Comparison of ENCODE assay signal across 18 cellular contexts in genomic region chr2:230874456-230874855, GRCh38. TPM values are rescaled to one million over a fixed set of nuclear protein-coding genes. Genes with fewer than 3 reads are reported as not detected.
DNase-seq lines count a peak whose midpoint lies in the region; ATAC-seq, FAIRE-seq and TF ChIP-seq lines count a peak whose summit lies in the region.
"Had no signal": no experiment of that assay in that cellular context is flagged by ENCODE, and none has a peak within 500 bp of the region (broad histone marks: within the 10 kb centered on the region; RNA-seq: fewer than 3 reads in every experiment).

No MANE protein-coding gene starts in this region.

- no peak overlapping the region for H4K91ac ChIP-seq in neuronal stem cell (ENCODE audit: low read depth, low read length, poor library complexity)

- H3K27ac Mint-ChIP-seq in Caco-2 (ENCODE audit: unreplicated experiment) = peak overlapping the region; percentile 65
- H3K27ac Mint-ChIP-seq in activated naive CD8-positive, alpha-beta T cell treated with anti-CD3 and anti-CD28 coated beads, Interleukin-2, amount 50 U/mL, for 24 hours = peak overlapping the region; percentile 74
- no peak overlapping the region for H3K27ac Mint-ChIP-seq in activated T-helper 1 cell treated with anti-CD3 and anti-CD28 coated beads, Interleukin-12 subunit alpha, Interleukin-12 subunit beta, Interleukin-2, Interleukin-4 antibody, amounts not matched to agents 30 ng/mL and 10 ng/mL and 1 ng/mL, durations not matched to agents 14 hours and 24 hours and 36 hours

- H3K4me3 Mint-ChIP-seq in Caco-2 (ENCODE audit: unreplicated experiment) = no peak overlapping the region
- H3K4me3 Mint-ChIP-seq in activated naive CD8-positive, alpha-beta T cell treated with anti-CD3 and anti-CD28 coated beads, Interleukin-2, amount 50 U/mL, for 24 hours = no peak overlapping the region
- H3K4me3 Mint-ChIP-seq in activated T-helper 1 cell treated with anti-CD3 and anti-CD28 coated beads, Interleukin-12 subunit alpha, Interleukin-12 subunit beta, Interleukin-2, Interleukin-4 antibody, amounts not matched to agents 30 ng/mL and 10 ng/mL and 1 ng/mL, durations not matched to agents 14 hours and 24 hours and 36 hours = no peak overlapping the region

- no peak overlapping the region for H4K8ac ChIP-seq in neuronal stem cell (ENCODE audit: low read depth, low read length)

- H3K9me3 Mint-ChIP-seq in Caco-2 (ENCODE audit: unreplicated experiment) = no peaks in the 10 kb centered on the region
- H3K9me3 Mint-ChIP-seq in activated naive CD8-positive, alpha-beta T cell treated with anti-CD3 and anti-CD28 coated beads, Interleukin-2, amount 50 U/mL, for 24 hours = no peaks in the 10 kb centered on the region
- H3K9me3 Mint-ChIP-seq in activated T-helper 1 cell treated with anti-CD3 and anti-CD28 coated beads, Interleukin-12 subunit alpha, Interleukin-12 subunit beta, Interleukin-2, Interleukin-4 antibody, amounts not matched to agents 30 ng/mL and 10 ng/mL and 1 ng/mL, durations not matched to agents 14 hours and 24 hours and 36 hours = no peaks in the 10 kb centered on the region

- no CpG with 5 or more reads among the region's 11 CpGs for WGBS in neuronal stem cell (ENCODE audit: extremely low coverage in 2 of 2, insufficient read length in 2 of 2, insufficient replicate concordance in 1 of 2), 2 donors

- H3K36me3 Mint-ChIP-seq in Caco-2 (ENCODE audit: insufficient read depth, unreplicated experiment) = peaks cover 35% of the 10 kb centered on the region
- H3K36me3 Mint-ChIP-seq in activated naive CD8-positive, alpha-beta T cell treated with anti-CD3 and anti-CD28 coated beads, Interleukin-2, amount 50 U/mL, for 24 hours (ENCODE audit: low read depth) = peaks cover 9% of the 10 kb centered on the region
- H3K36me3 Mint-ChIP-seq in activated T-helper 1 cell treated with anti-CD3 and anti-CD28 coated beads, Interleukin-12 subunit alpha, Interleukin-12 subunit beta, Interleukin-2, Interleukin-4 antibody, amounts not matched to agents 30 ng/mL and 10 ng/mL and 1 ng/mL, durations not matched to agents 14 hours and 24 hours and 36 hours (ENCODE audit: low read depth) = no peaks in the 10 kb centered on the region

- H2BK5ac ChIP-seq in neuronal stem cell (ENCODE audit: low read length) = peak overlapping the region; percentile 79

- no peak overlapping the region for H2BK12ac ChIP-seq in neuronal stem cell (ENCODE audit: low read length)

- no peak overlapping the region for H3K9ac ChIP-seq in neuronal stem cell (ENCODE audit: low read depth, low read length, poor library complexity)

- no peak for TF ChIP-seq POLR2A in GM12892 (IDR thresholded peaks at IDR 0.05; ENCODE audit: low read depth, low read length)

- no peak for TF ChIP-seq CTCF in Caco-2 (IDR thresholded peaks at IDR 0.05; ENCODE audit: insufficient read depth in 1 of 2, low read depth in 1 of 2, low read length in 1 of 2, severe bottlenecking in 1 of 2, unreplicated experiment in 1 of 2)

- no peak overlapping the region for H3K4me3 ChIP-seq in Caco-2 (ENCODE audit: low read depth, low read length)
- H3K4me3 ChIP-seq in neuronal stem cell (ENCODE audit: low read length in 2 of 2) = no peak overlapping the region
- H3K4me3 ChIP-seq: K562, testis had no signal

- intact Hi-C loops in Caco-2 (cut with micrococcal nuclease; ENCODE audit: unreplicated experiment) = loop anchor here (5.0 kb wide), 1 partner anchor 38 kb away; no protein-coding TSS in a partner anchor
- intact Hi-C loops in activated T-helper 1 cell treated with anti-CD3 and anti-CD28 coated beads, Interleukin-12 subunit alpha, Interleukin-12 subunit beta, Interleukin-2, Interleukin-4 antibody, amounts not matched to agents 30 ng/mL and 10 ng/mL and 1 ng/mL, durations not matched to agents 14 hours and 24 hours and 36 hours (cut with micrococcal nuclease) = no loop called here

- H3K18ac ChIP-seq in neuronal stem cell (ENCODE audit: low read length) = no peak overlapping the region

- H2AFZ ChIP-seq in neuronal stem cell (ENCODE audit: low read length) = no peak overlapping the region

- H3K14ac ChIP-seq in neuronal stem cell (ENCODE audit: low read length) = no peak overlapping the region

- H3K27me3 ChIP-seq in Caco-2 (replicated peaks; ENCODE audit: control insufficient read depth, insufficient read depth, low read length) (no peaks in the 10 kb centered on the region), neuronal stem cell (ENCODE audit: control insufficient read depth in 3 of 3, insufficient read depth in 3 of 3, low read depth in 1 of 3, low read length in 3 of 3) (no peaks in the 10 kb centered on the region)
- H3K27me3 ChIP-seq: testis had no signal

- H2BK15ac ChIP-seq in neuronal stem cell (ENCODE audit: low read length) = no peak overlapping the region

- H3K23ac ChIP-seq in neuronal stem cell (ENCODE audit: low read depth, low read length, poor library complexity) = peak overlapping the region; percentile 31

- H3K79me1 ChIP-seq in neuronal stem cell (ENCODE audit: low read depth, low read length) = peaks cover 16% of the 10 kb centered on the region

- no peak overlapping the region for H3K27ac ChIP-seq in neuronal stem cell (replicated peaks; ENCODE audit: low read length)
- H3K27ac ChIP-seq: testis had no signal

- peaks cover 9% of the 10 kb centered on the region for H3K4me1 Mint-ChIP-seq in Caco-2 (ENCODE audit: low read depth, unreplicated experiment)
- peaks cover 82% of the 10 kb centered on the region for H3K4me1 Mint-ChIP-seq in activated naive CD8-positive, alpha-beta T cell treated with anti-CD3 and anti-CD28 coated beads, Interleukin-2, amount 50 U/mL, for 24 hours
- no peaks in the 10 kb centered on the region for H3K4me1 Mint-ChIP-seq in activated T-helper 1 cell treated with anti-CD3 and anti-CD28 coated beads, Interleukin-12 subunit alpha, Interleukin-12 subunit beta, Interleukin-2, Interleukin-4 antibody, amounts not matched to agents 30 ng/mL and 10 ng/mL and 1 ng/mL, durations not matched to agents 14 hours and 24 hours and 36 hours (ENCODE audit: low read depth)

- BruUV-seq in Caco-2 (replicated peaks; lab: Mats Ljungman, UMichigan) = no TSS peak

- H3K9me3 ChIP-seq in Caco-2 (no peaks in the 10 kb centered on the region), neuronal stem cell (replicated peaks in 1 of 2; ENCODE audit: control insufficient read depth in 2 of 2, insufficient read depth in 1 of 2, low read depth in 1 of 2, low read length in 2 of 2) (no peaks in the 10 kb centered on the region)
- H3K9me3 ChIP-seq: testis had no signal

- ATAC-seq in activated naive CD8-positive, alpha-beta T cell treated with anti-CD3 and anti-CD28 coated beads, Interleukin-2, amount 50 U/mL, for 24 hours = no peak
- no peak for ATAC-seq in HG02852 (IDR thresholded peaks at IDR 0.05; ENCODE audit: unreplicated experiment)
- ATAC-seq: K562, left cardiac atrium had no signal

- no peak overlapping the region for H2AK5ac ChIP-seq in neuronal stem cell (ENCODE audit: low read depth, low read length)

- H3K4me2 ChIP-seq in neuronal stem cell (ENCODE audit: insufficient read depth, low read length, poor library complexity, severe bottlenecking) = no peak overlapping the region

- CTCF ChIA-PET in Caco-2 (lab: Charles Lee) = no interaction called here

- FAIRE-seq in GM12892 (lab: Jason Lieb, UNC) = peak; percentile 14
- FAIRE-seq: astrocyte, colon, K562 had no signal

- H3K4me1 ChIP-seq in Caco-2 = peaks cover 30% of the 10 kb centered on the region
- peaks cover 22 to 36% of the 10 kb centered on the region in 2 donors for H3K4me1 ChIP-seq in neuronal stem cell (ENCODE audit: control insufficient read depth in 2 of 2, insufficient read depth in 1 of 2, low read depth in 1 of 2, low read length in 2 of 2)

- no peaks in the 10 kb centered on the region for H3K27me3 Mint-ChIP-seq in Caco-2 (ENCODE audit: insufficient read depth, unreplicated experiment)
- H3K27me3 Mint-ChIP-seq in activated naive CD8-positive, alpha-beta T cell treated with anti-CD3 and anti-CD28 coated beads, Interleukin-2, amount 50 U/mL, for 24 hours = no peaks in the 10 kb centered on the region
- peaks cover 22% of the 10 kb centered on the region for H3K27me3 Mint-ChIP-seq in activated T-helper 1 cell treated with anti-CD3 and anti-CD28 coated beads, Interleukin-12 subunit alpha, Interleukin-12 subunit beta, Interleukin-2, Interleukin-4 antibody, amounts not matched to agents 30 ng/mL and 10 ng/mL and 1 ng/mL, durations not matched to agents 14 hours and 24 hours and 36 hours (ENCODE audit: insufficient read depth)

- no peak overlapping the region for H3K4ac ChIP-seq in neuronal stem cell (ENCODE audit: low read length)

- H2BK120ac ChIP-seq in neuronal stem cell (ENCODE audit: low read depth, low read length) = peak overlapping the region; percentile 32

- POLR2A ChIA-PET in Caco-2 (lab: Charles Lee) = no interaction called here

- H3K36me3 ChIP-seq in Caco-2 (ENCODE audit: control insufficient read depth, insufficient read depth, low read length) (0 out of 2 replicates have a peak, but pooled peaks cover 1% of the 10 kb centered on the region), neuronal stem cell (replicated peaks in 1 of 2; ENCODE audit: control insufficient read depth in 2 of 2, insufficient read depth in 2 of 2, low read length in 2 of 2) (peaks cover 38 to 73% of the 10 kb centered on the region in 2 donors)

- DNase-seq in Caco-2 = no peak
- no peak for DNase-seq in GM12892 (ENCODE audit: insufficient read length)
- no peak for DNase-seq in activated naive CD8-positive, alpha-beta T cell treated with anti-CD3 and anti-CD28 coated beads, Interleukin-2, amount 50 U/mL, for 24 hours
- no peak for DNase-seq in neuronal stem cell (ENCODE audit: low spot score)
- DNase-seq in NCI-H446 (lab: John Stamatoyannopoulos, UW) = no peak
- DNase-seq in activated T-helper 1 cell treated with anti-CD3 and anti-CD28 coated beads, Interleukin-12 subunit alpha, Interleukin-12 subunit beta, Interleukin-2, Interleukin-4 antibody, amounts not matched to agents 30 ng/mL and 10 ng/mL and 1 ng/mL, durations not matched to agents 14 hours and 24 hours and 36 hours (ENCODE audit: low spot score) = no peak
- DNase-seq: foreskin fibroblast; HCEC 1CT; left cardiac atrium; NCI-H1092; RPMI8226; stimulated activated CD4-positive, alpha-beta T cell treated with anti-CD3 and anti-CD28 coated beads, Interleukin-4, amount 100 ng/mL, for 1 hour; testis had no signal

RNA-seq across cellular contexts. Expression of gene ITM2C, which starts 9.7 kb away (rescaled TPM):
- total RNA-seq in Caco-2 (2022) = 135 and 136 TPM in 2 replicates
- polyA plus RNA-seq in GM12892 (2012; ENCODE audit: missing spikeins) = 52.2 TPM
- polyA plus RNA-seq in neuronal stem cell (2013, experiment 1 of 2) = 167 TPM
- 168 TPM for polyA plus RNA-seq in neuronal stem cell (2013, experiment 2 of 2)
- 4.2 and 5.2 TPM in 2 replicates for total RNA-seq in activated T-helper 1 cell treated with anti-CD3 and anti-CD28 coated beads, Interleukin-12 subunit alpha, Interleukin-12 subunit beta, Interleukin-2, Interleukin-4 antibody, amounts not matched to agents 30 ng/mL and 10 ng/mL and 1 ng/mL, durations not matched to agents 14 hours and 24 hours and 36 hours

RNA-seq across cellular contexts. Expression of gene GPR55, which starts 50.6 kb away (rescaled TPM):
- total RNA-seq in Caco-2 (2022) = not detected in 2 replicates
- polyA plus RNA-seq in GM12892 (2012; ENCODE audit: missing spikeins) = 15.5 TPM
- not detected for polyA plus RNA-seq in neuronal stem cell (2013, experiment 1 of 2)
- not detected for polyA plus RNA-seq in neuronal stem cell (2013, experiment 2 of 2)
- total RNA-seq in activated T-helper 1 cell treated with anti-CD3 and anti-CD28 coated beads, Interleukin-12 subunit alpha, Interleukin-12 subunit beta, Interleukin-2, Interleukin-4 antibody, amounts not matched to agents 30 ng/mL and 10 ng/mL and 1 ng/mL, durations not matched to agents 14 hours and 24 hours and 36 hours = 0.13 and 0.29 TPM in 2 replicates
- total RNA-seq: astrocyte, skeletal muscle tissue had no signal

Comparison
In these comparisons a context has a peak if more than half of its experiments do, and no peak if none do; other contexts are left out.
1. RNA of gene ITM2C, which starts 9.7 kb away (total RNA-seq): 135 to 136 TPM in Caco-2; 4.2 to 5.2 TPM in activated T-helper 1 cell treated with anti-CD3 and anti-CD28 coated beads, Interleukin-12 subunit alpha, Interleukin-12 subunit beta, Interleukin-2, Interleukin-4 antibody, amounts not matched to agents 30 ng/mL and 10 ng/mL and 1 ng/mL, durations not matched to agents 14 hours and 24 hours and 36 hours; every median in the first group is over 10 times any median in the second.